23 cellular contexts compared by ENCODE assay signal in the genomic region with DNA sequence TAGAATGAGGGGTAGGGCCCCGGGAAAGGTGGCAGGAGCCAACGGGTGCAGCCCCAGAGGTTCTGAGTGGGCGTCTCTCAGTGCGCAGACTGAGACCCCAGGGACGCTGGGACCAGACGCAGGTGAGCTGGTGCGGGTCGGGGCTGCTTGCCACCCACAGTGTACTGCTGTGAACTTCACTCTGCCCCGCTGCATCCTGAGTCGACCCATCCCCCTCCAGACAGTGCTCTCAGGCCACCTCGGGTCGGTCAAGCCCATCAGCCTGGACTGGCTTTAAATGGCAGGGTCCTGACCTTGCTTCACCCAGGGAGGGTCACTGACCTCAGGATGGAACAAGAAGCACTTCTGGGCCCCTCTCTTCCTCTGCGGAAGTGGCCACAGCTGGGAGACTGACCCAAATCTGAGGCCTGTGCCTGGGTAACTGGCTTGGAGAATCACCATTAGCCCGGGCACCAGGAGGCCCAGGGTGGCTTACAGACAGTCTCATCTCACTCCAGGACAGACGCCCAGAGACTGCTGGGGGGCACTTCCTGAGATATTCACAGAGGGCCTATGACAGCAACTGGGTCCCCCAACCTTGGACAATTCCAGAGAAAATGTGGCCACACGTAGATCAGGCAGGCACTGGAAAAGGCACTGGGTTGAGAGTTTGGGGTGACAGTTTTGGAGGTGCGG. TPM values are rescaled to one million over a fixed set of nuclear protein-coding genes. Genes with fewer than 3 reads are reported as not detected.
A peak's percentile ranks its signal among the peaks of the same experiment; 100 is the strongest.
DNase-seq lines count a peak whose midpoint lies in the region; ATAC-seq, FAIRE-seq and TF ChIP-seq lines count a peak whose summit lies in the region.
"Had no signal": no experiment of that assay in that cellular context is flagged by ENCODE, and none has a peak within 500 bp of the region (broad histone marks: within the 10 kb centered on the region; RNA-seq: fewer than 3 reads in every experiment).

No MANE protein-coding gene starts in this region.

- FAIRE-seq in HepG2 (lab: Jason Lieb, UNC), result no peak
- FAIRE-seq: A549, GM12891, GM19239 had no signal

- H3K36me3 ChIP-seq in HepG2 (replicated peaks in 1 of 2; ENCODE audit: control insufficient read depth in 1 of 2, insufficient read depth in 2 of 2, low read length in 2 of 2) (no peaks in the 10 kb centered on the region), spleen (no peaks in the 10 kb centered on the region)
- no peaks in the 10 kb centered on the region for H3K36me3 ChIP-seq in CD8-positive, alpha-beta T cell (ENCODE audit: insufficient read depth, low read length)
- H3K36me3 ChIP-seq: BLaER1 treated with 17β-estradiol and CSF1 and Interleukin-3, amounts not matched to agents 10 nM and 100 nM had no signal

- no peak overlapping the region for H2AFZ ChIP-seq in HepG2 (ENCODE audit: low read length)
- H2AFZ ChIP-seq: GM23248 had no signal

- H3K4me1 ChIP-seq in HepG2 (ENCODE audit: insufficient read depth, low read length), result peaks cover 90% of the 10 kb centered on the region
- no peaks in the 10 kb centered on the region for H3K4me1 ChIP-seq in spleen
- H3K4me1 ChIP-seq in CD8-positive, alpha-beta T cell (ENCODE audit: insufficient read depth, low read length), result no peaks in the 10 kb centered on the region
- H3K4me1 ChIP-seq: A549 had no signal

- H3K27me3 Mint-ChIP-seq in natural killer cell treated with Interleukin-12 subunit alpha and Interleukin-12 subunit beta and Interleukin-15 and Interleukin-18, amount 100 ng/mL, for 72 hours, result peaks cover 4 to 7% of the 10 kb centered on the region in 2 donors
- H3K27me3 Mint-ChIP-seq in natural killer cell (ENCODE audit: low read depth in 2 of 2) (peaks cover 6 to 9% of the 10 kb centered on the region in 2 donors), chondrocyte (ENCODE audit: low read depth) (peaks cover 6% of the 10 kb centered on the region)
- H3K27me3 Mint-ChIP-seq in CD8-positive, alpha-beta T cell (ENCODE audit: low read depth), result peaks cover 6% of the 10 kb centered on the region

- POLR2A ChIA-PET in HepG2 (lab: Yijun Ruan, JAX), result interaction anchor here (1.4 to 2.3 kb wide), 3 partner anchors 20 to 152 kb away, joined by 3 to 11 read pairs (median 4); a partner anchor contains a TSS
- POLR2A ChIA-PET in CD8-positive, alpha-beta T cell (lab: Charles Lee), result no interaction called here

- peak overlapping the region; percentile 5; the same call in 1 of the 2 replicates for H3K9ac ChIP-seq in HepG2 (ENCODE audit: insufficient read depth, low read depth, low read length)
- H3K9ac ChIP-seq: BLaER1 treated with 17β-estradiol and CSF1 and Interleukin-3, amounts not matched to agents 10 nM and 100 nM; GM23248 had no signal

- H3K36me3 Mint-ChIP-seq in natural killer cell treated with Interleukin-12 subunit alpha and Interleukin-12 subunit beta and Interleukin-15 and Interleukin-18, amount 100 ng/mL, for 72 hours, result no peaks in the 10 kb centered on the region
- H3K36me3 Mint-ChIP-seq in natural killer cell (no peaks in the 10 kb centered on the region), chondrocyte (ENCODE audit: low read depth) (no peaks in the 10 kb centered on the region)
- no peaks in the 10 kb centered on the region for H3K36me3 Mint-ChIP-seq in CD8-positive, alpha-beta T cell

- no peaks in the 10 kb centered on the region for H4K20me1 ChIP-seq in HepG2 (ENCODE audit: insufficient read depth, low read length)

- no peak overlapping the region for H3K27ac Mint-ChIP-seq in natural killer cell treated with Interleukin-12 subunit alpha and Interleukin-12 subunit beta and Interleukin-15 and Interleukin-18, amount 100 ng/mL, for 72 hours
- no peak overlapping the region for H3K27ac Mint-ChIP-seq in natural killer cell
- no peak overlapping the region for H3K27ac Mint-ChIP-seq in chondrocyte (ENCODE audit: unreplicated experiment)
- H3K27ac Mint-ChIP-seq in CD8-positive, alpha-beta T cell, result no peak overlapping the region
- H3K27ac Mint-ChIP-seq: B cell, H9 had no signal

- WGBS in HepG2 (ENCODE audit: low lambda C conversion rate), result 19% methylated on average over 8 of the region's 17 CpGs
- 76 to 82% (median 79%) methylated on average over 14 to 17 of the region's 17 CpGs for WGBS in spleen, 5 donors

- H3K4me2 ChIP-seq in HepG2 (ENCODE audit: low read depth, low read length), result peak overlapping the region; percentile 70
- H3K4me2 ChIP-seq: A549; BLaER1 treated with 17β-estradiol and CSF1 and Interleukin-3, amounts not matched to agents 10 nM and 100 nM had no signal

- H3K9me3 ChIP-seq in HepG2 (ENCODE audit: low read length) (no peaks in the 10 kb centered on the region), spleen (no peaks in the 10 kb centered on the region)
- no peaks in the 10 kb centered on the region for H3K9me3 ChIP-seq in CD8-positive, alpha-beta T cell (ENCODE audit: low read length)
- H3K9me3 ChIP-seq: A549; BLaER1 treated with 17β-estradiol and CSF1 and Interleukin-3, amounts not matched to agents 10 nM and 100 nM had no signal

- no peak overlapping the region for H3K4me3 Mint-ChIP-seq in natural killer cell treated with Interleukin-12 subunit alpha and Interleukin-12 subunit beta and Interleukin-15 and Interleukin-18, amount 100 ng/mL, for 72 hours
- no peak overlapping the region for H3K4me3 Mint-ChIP-seq in natural killer cell
- no peak overlapping the region for H3K4me3 Mint-ChIP-seq in chondrocyte (ENCODE audit: unreplicated experiment)
- no peak overlapping the region for H3K4me3 Mint-ChIP-seq in CD8-positive, alpha-beta T cell
- H3K4me3 Mint-ChIP-seq: B cell; CD8-positive, alpha-beta memory T cell; H9 had no signal

- H3K79me2 ChIP-seq in HepG2 (ENCODE audit: insufficient read depth, low read length), result no peaks in the 10 kb centered on the region

- peak in 1 of 2 donors; percentile 19 for ATAC-seq in natural killer cell treated with Interleukin-12 subunit alpha and Interleukin-12 subunit beta and Interleukin-15 and Interleukin-18, amount 100 ng/mL, for 72 hours
- ATAC-seq in natural killer cell (no peak), HepG2 (peak; percentile 54), GM21529 (IDR thresholded peaks at IDR 0.05; ENCODE audit: unreplicated experiment) (no peak)
- no peak for ATAC-seq in CD8-positive, alpha-beta T cell
- ATAC-seq: A549 had no signal

- peak in 1 of 2 experiments; percentile 49; a peak in 1 of 4 replicates for TF ChIP-seq EP300 in HepG2 (IDR thresholded peaks at IDR 0.05; ENCODE audit: low read depth in 2 of 2, low read length in 2 of 2)
- TF ChIP-seq EP300 in HepG2 (CRISPR knock-in tag; IDR thresholded peaks at IDR 0.05; ENCODE audit: borderline replicate concordance), result no peak

- H3K9me3 Mint-ChIP-seq in natural killer cell treated with Interleukin-12 subunit alpha and Interleukin-12 subunit beta and Interleukin-15 and Interleukin-18, amount 100 ng/mL, for 72 hours, result no peaks in the 10 kb centered on the region
- H3K9me3 Mint-ChIP-seq in natural killer cell (no peaks in the 10 kb centered on the region), chondrocyte (ENCODE audit: low read depth) (no peaks in the 10 kb centered on the region)
- no peaks in the 10 kb centered on the region for H3K9me3 Mint-ChIP-seq in CD8-positive, alpha-beta T cell
- H3K9me3 Mint-ChIP-seq: CD8-positive, alpha-beta memory T cell; H9 had no signal

- peak overlapping the region in 1 of 3 experiments; percentile 54; a peak in 2 of 6 replicates for H3K4me3 ChIP-seq in HepG2 (replicated peaks in 1 of 3; ENCODE audit: insufficient read depth in 1 of 3, low read depth in 2 of 3, low read length in 3 of 3)
- H3K4me3 ChIP-seq in spleen, result no peak overlapping the region
- H3K4me3 ChIP-seq in CD8-positive, alpha-beta T cell (ENCODE audit: low read depth, low read length), result no peak overlapping the region
- H3K4me3 ChIP-seq: A549; BLaER1 treated with 17β-estradiol and CSF1 and Interleukin-3, amounts not matched to agents 10 nM and 100 nM; GM23248 had no signal

- in situ Hi-C loops in HepG2 (cut with HindIII; ENCODE audit: extremely low pct_ligation_motif_present, low pct_unique_long_range_greater_than_20kb), result no loop called here

- no TSS peak for BruUV-seq in HepG2 (replicated peaks; lab: Mats Ljungman, UMichigan)

- H3K4me1 Mint-ChIP-seq in natural killer cell treated with Interleukin-12 subunit alpha and Interleukin-12 subunit beta and Interleukin-15 and Interleukin-18, amount 100 ng/mL, for 72 hours (ENCODE audit: low read depth in 2 of 2), result no peaks in the 10 kb centered on the region
- H3K4me1 Mint-ChIP-seq in natural killer cell (no peaks in the 10 kb centered on the region), chondrocyte (ENCODE audit: low read depth) (no peaks in the 10 kb centered on the region)
- no peaks in the 10 kb centered on the region for H3K4me1 Mint-ChIP-seq in CD8-positive, alpha-beta T cell (ENCODE audit: low read depth)
- H3K4me1 Mint-ChIP-seq: B cell; CD8-positive, alpha-beta memory T cell had no signal

- peak; percentile 47 for DNase-seq in natural killer cell treated with Interleukin-12 subunit alpha and Interleukin-12 subunit beta and Interleukin-15 and Interleukin-18, amount 100 ng/mL, for 72 hours (ENCODE audit: low spot score)
- DNase-seq in natural killer cell (no peak), chondrocyte (ENCODE audit: low spot score) (peak; percentile 85), HepG2 (ENCODE audit: low spot score) (no peak), spleen (peak; percentile 52)
- DNase-seq in CD8-positive, alpha-beta T cell, result no peak
- no peak for DNase-seq in stimulated activated CD4-positive, alpha-beta T cell treated with anti-CD3 and anti-CD28 coated beads, Interleukin-1b, Interleukin-23, amount 100 ng/mL, for 48 hours
- DNase-seq: COR-L47, DMS 273 treated with DMSO at 0.1 percent for 48 hours, DMS53, DND-41, EL, GM23248, H9, KG1 had no signal

- TF ChIP-seq CTCF in natural killer cell (IDR thresholded peaks at IDR 0.05) (no peak), chondrocyte (IDR thresholded peaks at IDR 0.05) (no peak), HepG2 (CRISPR knock-in tag; IDR thresholded peaks at IDR 0.05) (no peak), spleen (IDR thresholded peaks at IDR 0.05 in 8 of 11, conservative IDR thresholded peaks at IDR 0.05 in 3 of 11) (no peak)
- no peak for TF ChIP-seq CTCF in CD8-positive, alpha-beta T cell (IDR thresholded peaks at IDR 0.05)

- H3K27me3 ChIP-seq in HepG2 (ENCODE audit: control insufficient read depth in 1 of 2, insufficient read depth in 2 of 2, low read length in 2 of 2) (peaks cover 2 to 37% of the 10 kb centered on the region in 2 experiments; a peak in 4 of 5 replicates), spleen (replicated peaks in 1 of 7) (peaks cover 0 to 18% (median 0%) of the 10 kb centered on the region in 7 donors)
- H3K27me3 ChIP-seq in CD8-positive, alpha-beta T cell (ENCODE audit: insufficient read depth, low read length), result no peaks in the 10 kb centered on the region

- intact Hi-C loops in natural killer cell (cut with micrococcal nuclease) (no loop called here), HepG2 (cut with micrococcal nuclease; ENCODE audit: unreplicated experiment) (no loop called here), spleen (cut with DNase I; ENCODE audit: low total_unique reads) (no loop called here)
- intact Hi-C loops in CD8-positive, alpha-beta T cell (cut with DNase I, micrococcal nuclease), result no loop called here

- TF ChIP-seq RAD21 in HepG2 (CRISPR knock-in tag; IDR thresholded peaks at IDR 0.05), result no peak

- TF ChIP-seq POLR2A in HepG2 (IDR thresholded peaks at IDR 0.05; ENCODE audit: insufficient read depth in 1 of 2, low read depth in 2 of 2, low read length in 2 of 2) (no peak), spleen (IDR thresholded peaks at IDR 0.05) (no peak)

- H3K27ac ChIP-seq in HepG2 (ENCODE audit: extremely low read length, insufficient read depth, low read length) (no peak overlapping the region), spleen (no peak overlapping the region)
- no peak overlapping the region for H3K27ac ChIP-seq in CD8-positive, alpha-beta T cell (ENCODE audit: low read depth, low read length)
- H3K27ac ChIP-seq: 22Rv1; A549; BLaER1 treated with 17β-estradiol and CSF1 and Interleukin-3, amounts not matched to agents 10 nM and 100 nM; GM23248 had no signal

- CTCF ChIA-PET in HepG2 (lab: Yijun Ruan, JAX; ENCODE audit: low intra/inter-chr PET ratio, low total read pairs), result no interaction called here
- CTCF ChIA-PET in CD8-positive, alpha-beta T cell (lab: Charles Lee), result no interaction called here

RNA-seq across cellular contexts. Expression of a gene that starts 23.7 kb away (rescaled TPM):
- total RNA-seq in natural killer cell treated with Interleukin-12 subunit alpha and Interleukin-12 subunit beta and Interleukin-15 and Interleukin-18, amount 100 ng/mL, for 72 hours, result 1 to 10 TPM; 1.0 to 2.2 TPM
- total RNA-seq in natural killer cell, result 10 to 100 TPM; 11.0 to 23.7 (median 19.6) TPM
- 28.5 to 46.8 TPM (median 44.6 TPM) in 3 replicates for total RNA-seq in chondrocyte
- 30.2 and 35.5 TPM in 2 replicates for total RNA-seq in HepG2 (2016; rRNA removed; fragmentation: Illumina TruSeq; extraction: Trizol)
- 22.2 and 23.9 TPM in 2 replicates for total RNA-seq in HepG2 (2016; cell fraction: cytosol; rRNA removed; fragmentation: Illumina TruSeq; extraction: Trizol; ENCODE audit: low read depth)
- total RNA-seq in HepG2 (2016; cell fraction: insoluble cytoplasmic fraction; rRNA removed; fragmentation: Illumina TruSeq; extraction: Trizol), result 28.1 and 36.4 TPM in 2 replicates
- total RNA-seq in HepG2 (2016; cell fraction: membrane; rRNA removed; fragmentation: Illumina TruSeq; extraction: Trizol), result 58.8 and 67.3 TPM in 2 replicates
- total RNA-seq in HepG2 (2016; cell fraction: nucleus; rRNA removed; fragmentation: Illumina TruSeq; extraction: Trizol), result 18.8 and 20.8 TPM in 2 replicates
- 39.2 and 58.1 TPM in 2 replicates for polyA plus RNA-seq in HepG2 (2011; rRNA removed)
- polyA plus RNA-seq in HepG2 (2011; cell fraction: cytosol; rRNA removed), result 49.3 and 71.9 TPM in 2 replicates
- polyA plus RNA-seq in HepG2 (2011; cell fraction: nucleus; rRNA removed), result 101 and 104 TPM in 2 replicates
- polyA plus RNA-seq in HepG2 (2012), result 43.9 and 55.3 TPM in 2 replicates
- 28.1 and 33.7 TPM in 2 replicates for polyA plus RNA-seq in HepG2 (2016; cell fraction: cytosol; fragmentation: Illumina TruSeq; extraction: Trizol; ENCODE audit: low read depth)
- 37.9 and 46.1 TPM in 2 replicates for polyA plus RNA-seq in HepG2 (2016; cell fraction: insoluble cytoplasmic fraction; fragmentation: Illumina TruSeq; extraction: Trizol; ENCODE audit: low read depth)
- 64.2 and 66.8 TPM in 2 replicates for polyA plus RNA-seq in HepG2 (2016; cell fraction: membrane; fragmentation: Illumina TruSeq; extraction: Trizol; ENCODE audit: low read depth)
- polyA plus RNA-seq in HepG2 (2016; cell fraction: nucleus; fragmentation: Illumina TruSeq; extraction: Trizol; ENCODE audit: insufficient read depth, low read depth), result 41.2 and 42.5 TPM in 2 replicates
- 10.1 and 74.6 TPM in 2 replicates for polyA minus RNA-seq in HepG2 (2011; rRNA and poly(A)+ RNA removed; ENCODE audit: low replicate concordance)
- 39.7 and 41.5 TPM in 2 replicates for polyA minus RNA-seq in HepG2 (2011; cell fraction: cytosol; rRNA and poly(A)+ RNA removed)
- 9.9 and 12.7 TPM in 2 replicates for polyA minus RNA-seq in HepG2 (2011; cell fraction: nucleus; rRNA and poly(A)+ RNA removed)
- total RNA-seq in spleen, result 10 to 100 TPM in 4 of 7 donors, 1 to 10 TPM in 3; 6.5 to 19.4 (median 13.0) TPM
- 1 to 10 TPM; 3.0 to 7.2 (median 4.5) TPM for polyA plus RNA-seq in spleen
- not detected for total RNA-seq in CD8-positive, alpha-beta T cell
- total RNA-seq: CD8-positive, alpha-beta memory T cell had no signal
- polyA plus RNA-seq: CD8-positive, alpha-beta memory T cell had no signal

RNA-seq across cellular contexts. Expression of a gene that starts 26.5 kb away (rescaled TPM):
- total RNA-seq in natural killer cell treated with Interleukin-12 subunit alpha and Interleukin-12 subunit beta and Interleukin-15 and Interleukin-18, amount 100 ng/mL, for 72 hours, result 100 to 1,000 TPM; 110 to 169 TPM
- total RNA-seq in natural killer cell (100 to 1,000 TPM; 110 to 140 (median 135) TPM), chondrocyte (158 to 174 TPM (median 169 TPM) in 3 replicates), HepG2 (2016; rRNA removed; fragmentation: Illumina TruSeq; extraction: Trizol) (123 and 177 TPM in 2 replicates), spleen (100 to 1,000 TPM; 127 to 217 (median 167) TPM)
- 143 and 149 TPM in 2 replicates for total RNA-seq in HepG2 (2016; cell fraction: cytosol; rRNA removed; fragmentation: Illumina TruSeq; extraction: Trizol; ENCODE audit: low read depth)
- total RNA-seq in HepG2 (2016; cell fraction: insoluble cytoplasmic fraction; rRNA removed; fragmentation: Illumina TruSeq; extraction: Trizol), result 108 and 184 TPM in 2 replicates
- total RNA-seq in HepG2 (2016; cell fraction: membrane; rRNA removed; fragmentation: Illumina TruSeq; extraction: Trizol), result 217 TPM in 2 replicates
- total RNA-seq in HepG2 (2016; cell fraction: nucleus; rRNA removed; fragmentation: Illumina TruSeq; extraction: Trizol), result 128 and 139 TPM in 2 replicates
- polyA plus RNA-seq in HepG2 (2011; rRNA removed) (481 and 626 TPM in 2 replicates), spleen (100 to 1,000 TPM; 133 to 254 (median 213) TPM)
- polyA plus RNA-seq in HepG2 (2011; cell fraction: cytosol; rRNA removed), result 323 and 410 TPM in 2 replicates
- 1,381 and 1,393 TPM in 2 replicates for polyA plus RNA-seq in HepG2 (2011; cell fraction: nucleus; rRNA removed)
- 200 and 245 TPM in 2 replicates for polyA plus RNA-seq in HepG2 (2012)
- polyA plus RNA-seq in HepG2 (2016; cell fraction: cytosol; fragmentation: Illumina TruSeq; extraction: Trizol; ENCODE audit: low read depth), result 126 and 132 TPM in 2 replicates
- polyA plus RNA-seq in HepG2 (2016; cell fraction: insoluble cytoplasmic fraction; fragmentation: Illumina TruSeq; extraction: Trizol; ENCODE audit: low read depth), result 133 and 166 TPM in 2 replicates
- polyA plus RNA-seq in HepG2 (2016; cell fraction: membrane; fragmentation: Illumina TruSeq; extraction: Trizol; ENCODE audit: low read depth), result 186 and 199 TPM in 2 replicates
- 341 and 351 TPM in 2 replicates for polyA plus RNA-seq in HepG2 (2016; cell fraction: nucleus; fragmentation: Illumina TruSeq; extraction: Trizol; ENCODE audit: insufficient read depth, low read depth)
- 198 and 615 TPM in 2 replicates for polyA minus RNA-seq in HepG2 (2011; rRNA and poly(A)+ RNA removed; ENCODE audit: low replicate concordance)
- 125 and 128 TPM in 2 replicates for polyA minus RNA-seq in HepG2 (2011; cell fraction: cytosol; rRNA and poly(A)+ RNA removed)
- 166 and 229 TPM in 2 replicates for polyA minus RNA-seq in HepG2 (2011; cell fraction: nucleus; rRNA and poly(A)+ RNA removed)
- total RNA-seq in CD8-positive, alpha-beta T cell, result 10 to 100 TPM; 58.7 to 66.4 TPM

Comparison
In these comparisons a context has a peak if more than half of its experiments do, and no peak if none do; other contexts are left out.
1. DNase-seq: peak in natural killer cell treated with Interleukin-12 subunit alpha and Interleukin-12 subunit beta and Interleukin-15 and Interleukin-18, amount 100 ng/mL, for 72 hours (single experiment), chondrocyte (single experiment) and spleen (single experiment); none in natural killer cell (single experiment), HepG2 (single experiment), CD8-positive, alpha-beta T cell (0 of 7) and stimulated activated CD4-positive, alpha-beta T cell treated with anti-CD3 and anti-CD28 coated beads, Interleukin-1b, Interleukin-23, amount 100 ng/mL, for 48 hours (single experiment).